In the genomic region with DNA sequence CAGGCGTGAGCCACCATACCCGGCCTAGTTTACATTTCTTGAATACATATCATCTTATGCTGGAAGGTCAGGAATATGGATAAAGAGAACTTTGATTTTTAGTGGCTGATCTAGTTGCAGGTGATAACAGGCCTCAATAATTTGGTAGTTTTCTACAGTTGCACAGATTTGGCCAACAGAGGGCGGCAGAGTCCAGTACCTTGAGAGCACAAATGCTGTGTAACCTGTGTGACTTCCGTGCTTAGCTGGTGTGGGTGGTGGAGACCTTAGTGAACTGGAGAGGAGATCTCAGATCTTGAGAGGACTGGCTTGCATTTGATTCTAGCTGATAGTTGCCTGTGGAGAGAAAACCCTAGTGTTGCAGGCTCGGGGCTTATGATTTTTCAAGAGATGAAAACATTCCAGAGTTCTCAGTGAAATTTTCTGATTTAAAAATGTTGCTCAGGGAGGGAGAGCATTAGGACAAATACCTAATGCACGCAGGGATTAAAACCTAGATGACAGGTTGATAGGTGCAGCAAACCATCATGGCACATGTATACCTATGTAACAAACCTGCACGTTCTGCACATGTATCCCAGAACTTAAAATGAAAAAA, we compare ENCODE assay signal across 8 cellular contexts. TPM values are rescaled to one million over a fixed set of nuclear protein-coding genes. Genes with fewer than 3 reads are reported as not detected.
DNase-seq lines count a peak whose midpoint lies in the region; ATAC-seq and TF ChIP-seq lines count a peak whose summit lies in the region.

No MANE protein-coding gene starts in this region.

- no peaks in the 10 kb centered on the region for H3K36me3 Mint-ChIP-seq in CD8-positive, alpha-beta T cell
- no peaks in the 10 kb centered on the region for H3K36me3 Mint-ChIP-seq in activated CD4-positive, alpha-beta T cell treated with anti-CD3 and anti-CD28 coated beads, Interleukin-2, amount 10 ng/mL, durations not matched to agents 24 days and 14 days (ENCODE audit: low read depth)
- H3K36me3 Mint-ChIP-seq in memory B cell = no peaks in the 10 kb centered on the region

- ATAC-seq in CD8-positive, alpha-beta T cell = peak; percentile 85
- ATAC-seq in GM19372 (IDR thresholded peaks at IDR 0.05; ENCODE audit: low read depth, unreplicated experiment) (peak; percentile 94), HG03439 (IDR thresholded peaks at IDR 0.05; ENCODE audit: unreplicated experiment) (peak; percentile 92), memory B cell (ENCODE audit: low read depth) (peak; percentile 81)

- no peaks in the 10 kb centered on the region for H3K9me3 Mint-ChIP-seq in CD8-positive, alpha-beta T cell
- H3K9me3 Mint-ChIP-seq in activated CD4-positive, alpha-beta T cell treated with anti-CD3 and anti-CD28 coated beads, Interleukin-2, amount 10 ng/mL, durations not matched to agents 24 days and 14 days = no peaks in the 10 kb centered on the region
- H3K9me3 Mint-ChIP-seq in memory B cell = no peaks in the 10 kb centered on the region

- peaks cover under 1% of the 10 kb centered on the region for H3K27me3 Mint-ChIP-seq in CD8-positive, alpha-beta T cell (ENCODE audit: low read depth)
- H3K27me3 Mint-ChIP-seq in activated CD4-positive, alpha-beta T cell treated with anti-CD3 and anti-CD28 coated beads, Interleukin-2, amount 10 ng/mL, durations not matched to agents 24 days and 14 days = peaks cover 2% of the 10 kb centered on the region
- peaks cover 3% of the 10 kb centered on the region for H3K27me3 Mint-ChIP-seq in memory B cell

- no peaks in the 10 kb centered on the region for H3K36me3 ChIP-seq in CD8-positive, alpha-beta T cell (ENCODE audit: insufficient read depth, low read length)

- no peaks in the 10 kb centered on the region for H3K27me3 ChIP-seq in CD8-positive, alpha-beta T cell (ENCODE audit: insufficient read depth, low read length)

- H3K4me1 Mint-ChIP-seq in CD8-positive, alpha-beta T cell (ENCODE audit: low read depth) = peaks cover 3% of the 10 kb centered on the region
- peaks cover 4% of the 10 kb centered on the region for H3K4me1 Mint-ChIP-seq in activated CD4-positive, alpha-beta T cell treated with anti-CD3 and anti-CD28 coated beads, Interleukin-2, amount 10 ng/mL, durations not matched to agents 24 days and 14 days
- H3K4me1 Mint-ChIP-seq in memory B cell = peaks cover 4% of the 10 kb centered on the region

- H3K27ac ChIP-seq in CD8-positive, alpha-beta T cell (ENCODE audit: low read depth, low read length) = no peak overlapping the region

- no peak overlapping the region for H3K4me3 ChIP-seq in CD8-positive, alpha-beta T cell (ENCODE audit: low read depth, low read length)

- peak; percentile 70 for TF ChIP-seq CTCF in CD8-positive, alpha-beta T cell (IDR thresholded peaks at IDR 0.05)

- POLR2A ChIA-PET in CD8-positive, alpha-beta T cell (lab: Charles Lee) = interaction anchor here (1.2 kb wide), 1 partner anchor 9 kb away, joined by 3 read pairs; no protein-coding TSS in a partner anchor

- intact Hi-C loops in CD8-positive, alpha-beta T cell (cut with DNase I, micrococcal nuclease) = loop anchor here (1.0 to 5.0 kb wide), 5 partner anchors 433 to 1289 kb away; no protein-coding TSS in a partner anchor
- intact Hi-C loops in activated CD4-positive, alpha-beta T cell treated with anti-CD3 and anti-CD28 coated beads, Interleukin-2, amount 10 ng/mL, durations not matched to agents 24 days and 14 days (cut with micrococcal nuclease) = loop anchor here (1.0 to 10.0 kb wide), 4 partner anchors 9 to 655 kb away; no protein-coding TSS in a partner anchor

- H3K4me3 Mint-ChIP-seq in CD8-positive, alpha-beta T cell = no peak overlapping the region
- H3K4me3 Mint-ChIP-seq in activated CD4-positive, alpha-beta T cell treated with anti-CD3 and anti-CD28 coated beads, Interleukin-2, amount 10 ng/mL, durations not matched to agents 24 days and 14 days = no peak overlapping the region
- no peak overlapping the region for H3K4me3 Mint-ChIP-seq in memory B cell

- no peaks in the 10 kb centered on the region for H3K9me3 ChIP-seq in CD8-positive, alpha-beta T cell (ENCODE audit: low read length)

- CTCF ChIA-PET in CD8-positive, alpha-beta T cell (lab: Charles Lee) = interaction anchor here (0.6 to 6.8 kb wide), 26 partner anchors 8 to 656 kb away, joined by 3 to 56 read pairs (median 4); no protein-coding TSS in a partner anchor

- DNase-seq in CD8-positive, alpha-beta T cell = peak; percentile 51 to 77 (median 69)
- peak; percentile 42 for DNase-seq in NCI-H510A (lab: John Stamatoyannopoulos, UW)
- peak; percentile 92 for DNase-seq in activated CD4-positive, alpha-beta T cell treated with anti-CD3 and anti-CD28 coated beads, Interleukin-2, amount 10 ng/mL, durations not matched to agents 24 days and 14 days
- DNase-seq in dermis microvascular lymphatic vessel endothelial cell (ENCODE audit: low read depth in 2 of 2) = peak; percentile 42 to 62
- DNase-seq in memory B cell (ENCODE audit: low spot score in 2 of 2) = peak; percentile 45 to 46
- peak; percentile 48 to 50 for DNase-seq in stimulated activated CD8-positive, alpha-beta memory T cell treated with anti-CD3 and anti-CD28 coated beads, Interleukin-2, amount 100 ng/mL, for 1 hour (ENCODE audit: low read depth in 2 of 2)

- no peak overlapping the region for H3K27ac Mint-ChIP-seq in CD8-positive, alpha-beta T cell
- H3K27ac Mint-ChIP-seq in activated CD4-positive, alpha-beta T cell treated with anti-CD3 and anti-CD28 coated beads, Interleukin-2, amount 10 ng/mL, durations not matched to agents 24 days and 14 days = no peak overlapping the region
- H3K27ac Mint-ChIP-seq in memory B cell = no peak overlapping the region

- no peaks in the 10 kb centered on the region for H3K4me1 ChIP-seq in CD8-positive, alpha-beta T cell (ENCODE audit: insufficient read depth, low read length)

RNA-seq across cellular contexts. Expression of a gene that starts 17.4 kb away (rescaled TPM):
- total RNA-seq in CD8-positive, alpha-beta T cell = not detected
- not detected in 2 replicates for total RNA-seq in activated CD4-positive, alpha-beta T cell treated with anti-CD3 and anti-CD28 coated beads, Interleukin-2, amount 10 ng/mL, durations not matched to agents 24 days and 14 days
- total RNA-seq in dermis microvascular lymphatic vessel endothelial cell = not detected in 2 replicates

Comparison
In these comparisons a context has a peak if more than half of its experiments do, and no peak if none do; other contexts are left out.
1. DNase-seq: peak in every context shown above with its lines; median percentile 92 in activated CD4-positive, alpha-beta T cell treated with anti-CD3 and anti-CD28 coated beads, Interleukin-2, amount 10 ng/mL, durations not matched to agents 24 days and 14 days; 69 in CD8-positive, alpha-beta T cell; 52 in dermis microvascular lymphatic vessel endothelial cell; 49 in stimulated activated CD8-positive, alpha-beta memory T cell treated with anti-CD3 and anti-CD28 coated beads, Interleukin-2, amount 100 ng/mL, for 1 hour; 46 in memory B cell; 42 in NCI-H510A.